In the genomic region with DNA sequence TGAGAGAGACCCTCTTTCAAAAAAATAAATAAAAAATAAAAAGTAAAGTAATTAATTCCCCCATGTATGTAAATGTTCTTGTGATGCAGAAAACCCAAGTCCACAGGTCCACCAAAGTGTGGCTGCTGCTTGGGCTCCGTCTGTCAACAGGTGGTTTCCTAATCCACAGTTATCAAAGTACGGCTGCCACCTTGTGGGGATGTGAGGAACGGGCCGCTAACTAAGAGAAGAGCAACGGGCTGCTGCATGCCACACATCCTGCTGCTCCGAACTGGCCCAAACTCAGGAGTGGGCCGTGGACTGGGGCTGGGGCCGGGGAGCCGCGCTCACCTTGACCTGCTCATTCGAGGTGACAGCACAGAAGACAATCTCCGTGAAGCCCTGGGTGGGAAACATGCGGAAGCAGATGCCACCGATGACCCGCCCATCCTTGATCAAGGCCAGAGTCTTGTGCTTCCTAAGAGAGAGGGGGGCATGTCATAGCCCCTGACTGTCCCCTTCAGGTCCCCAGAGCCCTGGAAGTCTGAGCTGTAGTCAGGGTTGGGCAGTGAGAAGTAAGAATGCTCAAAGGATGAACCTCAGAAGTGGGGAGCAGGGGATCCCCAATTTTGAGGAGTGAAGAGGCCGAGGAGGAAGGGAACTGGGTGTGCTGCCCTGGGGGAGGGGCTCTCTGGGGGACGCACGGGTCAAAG, we compare ENCODE assay signal across 8 cellular contexts. TPM values are rescaled to one million over a fixed set of nuclear protein-coding genes. Genes with fewer than 3 reads are reported as not detected.
DNase-seq lines count a peak whose midpoint lies in the region; ATAC-seq, FAIRE-seq and TF ChIP-seq lines count a peak whose summit lies in the region.

No MANE protein-coding gene starts in this region.

- H4K20me1 ChIP-seq in HepG2 (ENCODE audit: insufficient read depth, low read length), result no peaks in the 10 kb centered on the region

- in situ Hi-C loops in HepG2 (cut with HindIII; ENCODE audit: extremely low pct_ligation_motif_present, low pct_unique_long_range_greater_than_20kb), result no loop called here

- BruUV-seq in HepG2 (replicated peaks; lab: Mats Ljungman, UMichigan), result no TSS peak

- peak; percentile 99 for FAIRE-seq in HepG2 (lab: Jason Lieb, UNC)

- H2AFZ ChIP-seq in HepG2 (ENCODE audit: low read length), result no peak overlapping the region

- peaks cover 45% of the 10 kb centered on the region for H3K4me1 ChIP-seq in HepG2 (ENCODE audit: insufficient read depth, low read length)

- WGBS in HepG2 (ENCODE audit: low lambda C conversion rate), result 69% methylated on average over 9 of the region's 18 CpGs

- peaks cover 7 to 35% of the 10 kb centered on the region in 2 experiments for H3K36me3 ChIP-seq in HepG2 (replicated peaks in 1 of 2; ENCODE audit: control insufficient read depth in 1 of 2, insufficient read depth in 2 of 2, low read length in 2 of 2)

- peak; percentile 78 to 80 for DNase-seq in AML-193 (lab: John Stamatoyannopoulos, UW)
- peak; percentile 45 for DNase-seq in HFF-Myc (ENCODE audit: extremely low read depth, low read depth)
- DNase-seq in NCI-H526 treated with DMSO at 0.1 percent for 48 hours (lab: John Stamatoyannopoulos, UW), result peak; percentile 52
- peak; percentile 80 to 86 for DNase-seq in activated CD4-positive, alpha-beta T cell treated with anti-CD3 and anti-CD28 coated beads for 4 hours
- no peak for DNase-seq in chondrocyte (ENCODE audit: low spot score)
- peak; percentile 85 for DNase-seq in HepG2 (ENCODE audit: low spot score)
- DNase-seq in stimulated activated CD4-positive, alpha-beta T cell treated with anti-CD3 and anti-CD28 coated beads, TNF-alpha, amount 100 ng/mL, for 1 hour (ENCODE audit: low read depth in 3 of 3, low spot score in 1 of 3), result peak; percentile 63 to 68 (median 65)

- POLR2A ChIA-PET in HepG2 (lab: Yijun Ruan, JAX), result interaction anchor here (1.7 kb wide), 1 partner anchor 150 kb away, joined by 3 read pairs; no protein-coding TSS in a partner anchor

- TF ChIP-seq POLR2A in HepG2 (IDR thresholded peaks at IDR 0.05; ENCODE audit: insufficient read depth in 1 of 2, low read depth in 2 of 2, low read length in 2 of 2), result no peak

- no peak overlapping the region for H3K4me2 ChIP-seq in HepG2 (ENCODE audit: low read depth, low read length)

- TF ChIP-seq CTCF in HFF-Myc (IDR thresholded peaks at IDR 0.05; ENCODE audit: low read depth, low read length, missing control alignments) (peak; percentile 78), chondrocyte (IDR thresholded peaks at IDR 0.05) (peak; percentile 90), HepG2 (CRISPR knock-in tag; IDR thresholded peaks at IDR 0.05) (peak; percentile 96)

- no peaks in the 10 kb centered on the region for H3K79me2 ChIP-seq in HepG2 (ENCODE audit: insufficient read depth, low read length)

- no peak overlapping the region for H3K27ac ChIP-seq in HepG2 (ENCODE audit: extremely low read length, insufficient read depth, low read length)

- ATAC-seq in HepG2, result peak; percentile 37
- no peak for ATAC-seq in HG02763 (IDR thresholded peaks at IDR 0.05; ENCODE audit: unreplicated experiment)

- no peaks in the 10 kb centered on the region for H3K27me3 Mint-ChIP-seq in chondrocyte (ENCODE audit: low read depth)

- H3K9ac ChIP-seq in HepG2 (ENCODE audit: insufficient read depth, low read depth, low read length), result no peak overlapping the region

- H3K4me3 Mint-ChIP-seq in chondrocyte (ENCODE audit: unreplicated experiment), result no peak overlapping the region

- H3K27me3 ChIP-seq in HepG2 (ENCODE audit: control insufficient read depth in 1 of 2, insufficient read depth in 2 of 2, low read length in 2 of 2), result no peaks in the 10 kb centered on the region

- no peak overlapping the region for H3K4me3 ChIP-seq in HFF-Myc (replicated peaks; ENCODE audit: low read depth, low read length)
- no peak overlapping the region for H3K4me3 ChIP-seq in HepG2 (replicated peaks in 1 of 3; ENCODE audit: insufficient read depth in 1 of 3, low read depth in 2 of 3, low read length in 3 of 3)

- TF ChIP-seq EP300 in HepG2 (IDR thresholded peaks at IDR 0.05; ENCODE audit: low read depth in 2 of 2, low read length in 2 of 2), result no peak
- no peak for TF ChIP-seq EP300 in HepG2 (CRISPR knock-in tag; IDR thresholded peaks at IDR 0.05; ENCODE audit: borderline replicate concordance)

- H3K9me3 ChIP-seq in HepG2 (ENCODE audit: low read length), result no peaks in the 10 kb centered on the region

- peaks cover 14% of the 10 kb centered on the region for H3K36me3 Mint-ChIP-seq in chondrocyte (ENCODE audit: low read depth)

- peak; percentile 95 for TF ChIP-seq RAD21 in HepG2 (CRISPR knock-in tag; IDR thresholded peaks at IDR 0.05)

- H3K9me3 Mint-ChIP-seq in chondrocyte (ENCODE audit: low read depth), result no peaks in the 10 kb centered on the region

- intact Hi-C loops in HepG2 (cut with micrococcal nuclease; ENCODE audit: unreplicated experiment), result loop anchor here (1.0 to 2.0 kb wide), 3 partner anchors 50 to 154 kb away; no protein-coding TSS in a partner anchor

- CTCF ChIA-PET in HepG2 (lab: Yijun Ruan, JAX; ENCODE audit: low intra/inter-chr PET ratio, low total read pairs), result interaction anchor here (0.7 to 4.0 kb wide), 7 partner anchors 13 to 153 kb away, joined by 4 to 76 read pairs (median 6); partner anchors contain the start of gene C17orf113

- H3K27ac Mint-ChIP-seq in chondrocyte (ENCODE audit: unreplicated experiment), result no peak overlapping the region

- peaks cover 25% of the 10 kb centered on the region for H3K4me1 Mint-ChIP-seq in chondrocyte (ENCODE audit: low read depth)

RNA-seq across cellular contexts. Expression of gene KAT2A, which starts 4.3 kb away (rescaled TPM):
- total RNA-seq in chondrocyte (21.7 to 38.0 TPM (median 22.3 TPM) in 3 replicates), HepG2 (2016; rRNA removed; fragmentation: Illumina TruSeq; extraction: Trizol) (20.2 and 29.1 TPM in 2 replicates)
- 4.7 and 4.9 TPM in 2 replicates for total RNA-seq in HepG2 (2016; cell fraction: cytosol; rRNA removed; fragmentation: Illumina TruSeq; extraction: Trizol; ENCODE audit: low read depth)
- total RNA-seq in HepG2 (2016; cell fraction: insoluble cytoplasmic fraction; rRNA removed; fragmentation: Illumina TruSeq; extraction: Trizol), result 16.6 and 30.9 TPM in 2 replicates
- total RNA-seq in HepG2 (2016; cell fraction: membrane; rRNA removed; fragmentation: Illumina TruSeq; extraction: Trizol), result 7.0 and 9.1 TPM in 2 replicates
- total RNA-seq in HepG2 (2016; cell fraction: nucleus; rRNA removed; fragmentation: Illumina TruSeq; extraction: Trizol), result 51.9 and 59.6 TPM in 2 replicates
- 90.4 and 126 TPM in 2 replicates for polyA plus RNA-seq in HepG2 (2011; rRNA removed)
- 13.5 and 18.5 TPM in 2 replicates for polyA plus RNA-seq in HepG2 (2011; cell fraction: cytosol; rRNA removed)
- polyA plus RNA-seq in HepG2 (2011; cell fraction: nucleus; rRNA removed), result 978 and 1,153 TPM in 2 replicates
- polyA plus RNA-seq in HepG2 (2012), result 38.7 and 62.0 TPM in 2 replicates
- 3.5 and 4.1 TPM in 2 replicates for polyA plus RNA-seq in HepG2 (2016; cell fraction: cytosol; fragmentation: Illumina TruSeq; extraction: Trizol; ENCODE audit: low read depth)
- polyA plus RNA-seq in HepG2 (2016; cell fraction: insoluble cytoplasmic fraction; fragmentation: Illumina TruSeq; extraction: Trizol; ENCODE audit: low read depth), result 24.7 and 33.4 TPM in 2 replicates
- polyA plus RNA-seq in HepG2 (2016; cell fraction: membrane; fragmentation: Illumina TruSeq; extraction: Trizol; ENCODE audit: low read depth), result 7.9 and 9.2 TPM in 2 replicates
- 347 and 353 TPM in 2 replicates for polyA plus RNA-seq in HepG2 (2016; cell fraction: nucleus; fragmentation: Illumina TruSeq; extraction: Trizol; ENCODE audit: insufficient read depth, low read depth)
- 33.5 and 71.7 TPM in 2 replicates for polyA minus RNA-seq in HepG2 (2011; rRNA and poly(A)+ RNA removed; ENCODE audit: low replicate concordance)
- polyA minus RNA-seq in HepG2 (2011; cell fraction: cytosol; rRNA and poly(A)+ RNA removed), result 7.8 and 9.6 TPM in 2 replicates
- 54.6 and 61.9 TPM in 2 replicates for polyA minus RNA-seq in HepG2 (2011; cell fraction: nucleus; rRNA and poly(A)+ RNA removed)

RNA-seq across cellular contexts. Expression of gene DHX58, which starts 4.3 kb away (rescaled TPM):
- total RNA-seq in chondrocyte (0.53 to 0.64 TPM (median 0.55 TPM) in 3 replicates), HepG2 (2016; rRNA removed; fragmentation: Illumina TruSeq; extraction: Trizol) (3.9 and 6.7 TPM in 2 replicates)
- 1.6 TPM in 2 replicates for total RNA-seq in HepG2 (2016; cell fraction: cytosol; rRNA removed; fragmentation: Illumina TruSeq; extraction: Trizol; ENCODE audit: low read depth)
- 4.7 and 7.5 TPM in 2 replicates for total RNA-seq in HepG2 (2016; cell fraction: insoluble cytoplasmic fraction; rRNA removed; fragmentation: Illumina TruSeq; extraction: Trizol)
- total RNA-seq in HepG2 (2016; cell fraction: membrane; rRNA removed; fragmentation: Illumina TruSeq; extraction: Trizol), result 2.1 and 3.5 TPM in 2 replicates
- total RNA-seq in HepG2 (2016; cell fraction: nucleus; rRNA removed; fragmentation: Illumina TruSeq; extraction: Trizol), result 6.4 and 10.0 TPM in 2 replicates
- polyA plus RNA-seq in HepG2 (2011; rRNA removed), result 7.8 and 13.5 TPM in 2 replicates
- polyA plus RNA-seq in HepG2 (2011; cell fraction: cytosol; rRNA removed), result 5.7 TPM in 2 replicates
- 29.5 and 34.5 TPM in 2 replicates for polyA plus RNA-seq in HepG2 (2011; cell fraction: nucleus; rRNA removed)
- 4.3 and 5.5 TPM in 2 replicates for polyA plus RNA-seq in HepG2 (2012)
- polyA plus RNA-seq in HepG2 (2016; cell fraction: cytosol; fragmentation: Illumina TruSeq; extraction: Trizol; ENCODE audit: low read depth), result 0.87 and 1.1 TPM in 2 replicates
- 3.0 and 5.2 TPM in 2 replicates for polyA plus RNA-seq in HepG2 (2016; cell fraction: insoluble cytoplasmic fraction; fragmentation: Illumina TruSeq; extraction: Trizol; ENCODE audit: low read depth)
- 1.7 and 1.9 TPM in 2 replicates for polyA plus RNA-seq in HepG2 (2016; cell fraction: membrane; fragmentation: Illumina TruSeq; extraction: Trizol; ENCODE audit: low read depth)
- polyA plus RNA-seq in HepG2 (2016; cell fraction: nucleus; fragmentation: Illumina TruSeq; extraction: Trizol; ENCODE audit: insufficient read depth, low read depth), result 16.3 and 17.6 TPM in 2 replicates
- polyA minus RNA-seq in HepG2 (2011; rRNA and poly(A)+ RNA removed; ENCODE audit: low replicate concordance), result 0.58 and 15.8 TPM in 2 replicates
- polyA minus RNA-seq in HepG2 (2011; cell fraction: cytosol; rRNA and poly(A)+ RNA removed), result 1.7 and 2.0 TPM in 2 replicates
- 6.4 and 9.6 TPM in 2 replicates for polyA minus RNA-seq in HepG2 (2011; cell fraction: nucleus; rRNA and poly(A)+ RNA removed)

RNA-seq across cellular contexts. Expression of gene HSPB9, which starts 5.8 kb away (rescaled TPM):
- total RNA-seq in chondrocyte, result not detected in 3 replicates
- 0.13 and 0.24 TPM in 2 replicates for total RNA-seq in HepG2 (2016; rRNA removed; fragmentation: Illumina TruSeq; extraction: Trizol)
- total RNA-seq in HepG2 (2016; cell fraction: cytosol; rRNA removed; fragmentation: Illumina TruSeq; extraction: Trizol; ENCODE audit: low read depth), result not detected in 2 replicates
- 0.09 and 0.24 TPM in 2 replicates for total RNA-seq in HepG2 (2016; cell fraction: insoluble cytoplasmic fraction; rRNA removed; fragmentation: Illumina TruSeq; extraction: Trizol)
- total RNA-seq in HepG2 (2016; cell fraction: membrane; rRNA removed; fragmentation: Illumina TruSeq; extraction: Trizol), result 0.14 and 0.19 TPM in 2 replicates
- 0.25 TPM in 1 of 2 replicates, not detected in the other for total RNA-seq in HepG2 (2016; cell fraction: nucleus; rRNA removed; fragmentation: Illumina TruSeq; extraction: Trizol)
- polyA plus RNA-seq in HepG2 (2011; rRNA removed), result 0.05 and 0.31 TPM in 2 replicates
- 0.07 and 0.10 TPM in 2 replicates for polyA plus RNA-seq in HepG2 (2011; cell fraction: cytosol; rRNA removed)
- polyA plus RNA-seq in HepG2 (2011; cell fraction: nucleus; rRNA removed), result 0.66 and 1.2 TPM in 2 replicates
- polyA plus RNA-seq in HepG2 (2012), result 0.28 and 0.44 TPM in 2 replicates
- not detected in 2 replicates for polyA plus RNA-seq in HepG2 (2016; cell fraction: cytosol; fragmentation: Illumina TruSeq; extraction: Trizol; ENCODE audit: low read depth)
- not detected in 2 replicates for polyA plus RNA-seq in HepG2 (2016; cell fraction: insoluble cytoplasmic fraction; fragmentation: Illumina TruSeq; extraction: Trizol; ENCODE audit: low read depth)
- 0.09 and 0.14 TPM in 2 replicates for polyA plus RNA-seq in HepG2 (2016; cell fraction: membrane; fragmentation: Illumina TruSeq; extraction: Trizol; ENCODE audit: low read depth)
- 0.55 and 0.56 TPM in 2 replicates for polyA plus RNA-seq in HepG2 (2016; cell fraction: nucleus; fragmentation: Illumina TruSeq; extraction: Trizol; ENCODE audit: insufficient read depth, low read depth)
- 0.22 TPM in 1 of 2 replicates, not detected in the other for polyA minus RNA-seq in HepG2 (2011; rRNA and poly(A)+ RNA removed; ENCODE audit: low replicate concordance)
- polyA minus RNA-seq in HepG2 (2011; cell fraction: cytosol; rRNA and poly(A)+ RNA removed), result not detected in 2 replicates
- polyA minus RNA-seq in HepG2 (2011; cell fraction: nucleus; rRNA and poly(A)+ RNA removed), result not detected in 2 replicates

RNA-seq across cellular contexts. Expression of gene ZNF385C, which starts 18.6 kb away (rescaled TPM):
- total RNA-seq in chondrocyte (0.07 to 0.18 TPM in 2 of 3 replicates, not detected in the other), HepG2 (2016; rRNA removed; fragmentation: Illumina TruSeq; extraction: Trizol) (2.3 TPM in 2 replicates)
- 0.40 and 0.71 TPM in 2 replicates for total RNA-seq in HepG2 (2016; cell fraction: cytosol; rRNA removed; fragmentation: Illumina TruSeq; extraction: Trizol; ENCODE audit: low read depth)
- 1.8 and 2.2 TPM in 2 replicates for total RNA-seq in HepG2 (2016; cell fraction: insoluble cytoplasmic fraction; rRNA removed; fragmentation: Illumina TruSeq; extraction: Trizol)
- total RNA-seq in HepG2 (2016; cell fraction: membrane; rRNA removed; fragmentation: Illumina TruSeq; extraction: Trizol), result 1.9 and 2.0 TPM in 2 replicates
- total RNA-seq in HepG2 (2016; cell fraction: nucleus; rRNA removed; fragmentation: Illumina TruSeq; extraction: Trizol), result 0.97 and 1.3 TPM in 2 replicates
- polyA plus RNA-seq in HepG2 (2011; rRNA removed), result 5.8 and 6.1 TPM in 2 replicates
- 5.6 and 6.2 TPM in 2 replicates for polyA plus RNA-seq in HepG2 (2011; cell fraction: cytosol; rRNA removed)
- 5.3 and 5.6 TPM in 2 replicates for polyA plus RNA-seq in HepG2 (2011; cell fraction: nucleus; rRNA removed)
- 1.7 and 2.5 TPM in 2 replicates for polyA plus RNA-seq in HepG2 (2012)
- polyA plus RNA-seq in HepG2 (2016; cell fraction: cytosol; fragmentation: Illumina TruSeq; extraction: Trizol; ENCODE audit: low read depth), result 1.2 and 1.3 TPM in 2 replicates
- 5.4 TPM in 2 replicates for polyA plus RNA-seq in HepG2 (2016; cell fraction: insoluble cytoplasmic fraction; fragmentation: Illumina TruSeq; extraction: Trizol; ENCODE audit: low read depth)
- 3.7 and 3.8 TPM in 2 replicates for polyA plus RNA-seq in HepG2 (2016; cell fraction: membrane; fragmentation: Illumina TruSeq; extraction: Trizol; ENCODE audit: low read depth)
- 4.1 and 4.5 TPM in 2 replicates for polyA plus RNA-seq in HepG2 (2016; cell fraction: nucleus; fragmentation: Illumina TruSeq; extraction: Trizol; ENCODE audit: insufficient read depth, low read depth)
- polyA minus RNA-seq in HepG2 (2011; rRNA and poly(A)+ RNA removed; ENCODE audit: low replicate concordance), result 0.35 and 3.6 TPM in 2 replicates
- polyA minus RNA-seq in HepG2 (2011; cell fraction: cytosol; rRNA and poly(A)+ RNA removed), result 1.4 and 2.5 TPM in 2 replicates
- polyA minus RNA-seq in HepG2 (2011; cell fraction: nucleus; rRNA and poly(A)+ RNA removed), result 0.52 and 0.99 TPM in 2 replicates

RNA-seq across cellular contexts. Expression of gene RAB5C, which starts 37.9 kb away (rescaled TPM):
- total RNA-seq in chondrocyte (107 to 118 TPM (median 116 TPM) in 3 replicates), HepG2 (2016; rRNA removed; fragmentation: Illumina TruSeq; extraction: Trizol) (110 and 136 TPM in 2 replicates)
- 61.7 and 72.3 TPM in 2 replicates for total RNA-seq in HepG2 (2016; cell fraction: cytosol; rRNA removed; fragmentation: Illumina TruSeq; extraction: Trizol; ENCODE audit: low read depth)
- total RNA-seq in HepG2 (2016; cell fraction: insoluble cytoplasmic fraction; rRNA removed; fragmentation: Illumina TruSeq; extraction: Trizol), result 112 and 128 TPM in 2 replicates
- total RNA-seq in HepG2 (2016; cell fraction: membrane; rRNA removed; fragmentation: Illumina TruSeq; extraction: Trizol), result 97.4 and 130 TPM in 2 replicates
- total RNA-seq in HepG2 (2016; cell fraction: nucleus; rRNA removed; fragmentation: Illumina TruSeq; extraction: Trizol), result 58.3 and 58.4 TPM in 2 replicates
- polyA plus RNA-seq in HepG2 (2011; rRNA removed), result 123 and 129 TPM in 2 replicates
- polyA plus RNA-seq in HepG2 (2011; cell fraction: cytosol; rRNA removed), result 151 and 173 TPM in 2 replicates
- polyA plus RNA-seq in HepG2 (2011; cell fraction: nucleus; rRNA removed), result 63.1 and 63.8 TPM in 2 replicates
- polyA plus RNA-seq in HepG2 (2012), result 88.1 and 94.6 TPM in 2 replicates
- 121 and 161 TPM in 2 replicates for polyA plus RNA-seq in HepG2 (2016; cell fraction: cytosol; fragmentation: Illumina TruSeq; extraction: Trizol; ENCODE audit: low read depth)
- 256 and 287 TPM in 2 replicates for polyA plus RNA-seq in HepG2 (2016; cell fraction: insoluble cytoplasmic fraction; fragmentation: Illumina TruSeq; extraction: Trizol; ENCODE audit: low read depth)
- polyA plus RNA-seq in HepG2 (2016; cell fraction: membrane; fragmentation: Illumina TruSeq; extraction: Trizol; ENCODE audit: low read depth), result 158 and 192 TPM in 2 replicates
- 155 and 165 TPM in 2 replicates for polyA plus RNA-seq in HepG2 (2016; cell fraction: nucleus; fragmentation: Illumina TruSeq; extraction: Trizol; ENCODE audit: insufficient read depth, low read depth)
- 69.9 and 105 TPM in 2 replicates for polyA minus RNA-seq in HepG2 (2011; rRNA and poly(A)+ RNA removed; ENCODE audit: low replicate concordance)
- 30.2 and 31.4 TPM in 2 replicates for polyA minus RNA-seq in HepG2 (2011; cell fraction: cytosol; rRNA and poly(A)+ RNA removed)
- polyA minus RNA-seq in HepG2 (2011; cell fraction: nucleus; rRNA and poly(A)+ RNA removed), result 15.9 and 19.8 TPM in 2 replicates
